Comparison of ENCODE assay signal across 1 cellular context in genomic region chr2:60316381-60317028, GRCh38.
TF ChIP-seq lines count a peak whose summit lies in the region.

No MANE protein-coding gene starts in this region.

TF ChIP-seq in HepG2, 621 proteins besides CTCF, POLR2A, EP300 and RAD21 (continued from another document and continues in another):
- TF ChIP-seq FOSL1 (CRISPR knock-in tag; IDR thresholded peaks at IDR 0.05; ENCODE audit: borderline replicate concordance), result no peak
- no peak for TF ChIP-seq ATF3 (CRISPR knock-in tag; IDR thresholded peaks at IDR 0.05)
- TF ChIP-seq ZBTB20 (CRISPR knock-in tag; IDR thresholded peaks at IDR 0.05; ENCODE audit: borderline replicate concordance, low read depth), result peak; percentile 54; the same call in 1 of the 2 replicates
- TF ChIP-seq MAF1 (CRISPR knock-in tag; IDR thresholded peaks at IDR 0.05; ENCODE audit: borderline replicate concordance), result no peak
- 0 out of 2 replicates have a peak, but pooled peaks have one; percentile 30 for TF ChIP-seq SPEN (CRISPR knock-in tag; IDR thresholded peaks at IDR 0.05; ENCODE audit: low read depth)
- no peak for TF ChIP-seq ZEB1 (IDR thresholded peaks at IDR 0.05; ENCODE audit: insufficient replicate concordance, low read depth)
- TF ChIP-seq GZF1 (CRISPR knock-in tag; IDR thresholded peaks at IDR 0.05), result no peak
- no peak for TF ChIP-seq PPARG (CRISPR knock-in tag; conservative IDR thresholded peaks at IDR 0.05)
- TF ChIP-seq ZNF326 (CRISPR knock-in tag; IDR thresholded peaks at IDR 0.05; ENCODE audit: borderline replicate concordance), result no peak
- TF ChIP-seq SIX1 (CRISPR knock-in tag; IDR thresholded peaks at IDR 0.05; ENCODE audit: borderline replicate concordance), result no peak
- no peak for TF ChIP-seq IRF2 (CRISPR knock-in tag; IDR thresholded peaks at IDR 0.05)
- no peak for TF ChIP-seq ZNF101 (CRISPR knock-in tag; IDR thresholded peaks at IDR 0.05; ENCODE audit: borderline replicate concordance, low read depth)
- no peak for TF ChIP-seq ATF5 (CRISPR knock-in tag; IDR thresholded peaks at IDR 0.05; ENCODE audit: low read depth)
- no peak for TF ChIP-seq KDM5B (CRISPR knock-in tag; IDR thresholded peaks at IDR 0.05; ENCODE audit: borderline replicate concordance)
- TF ChIP-seq HDAC2 (CRISPR knock-in tag; IDR thresholded peaks at IDR 0.05), result no peak
- TF ChIP-seq YEATS2 (CRISPR knock-in tag; IDR thresholded peaks at IDR 0.05; ENCODE audit: borderline replicate concordance), result no peak
- no peak for TF ChIP-seq PAWR (CRISPR knock-in tag; IDR thresholded peaks at IDR 0.05; ENCODE audit: borderline replicate concordance)
- no peak for TF ChIP-seq SMAD9 (CRISPR knock-in tag; IDR thresholded peaks at IDR 0.05)
- no peak for TF ChIP-seq ISL2 (CRISPR knock-in tag; IDR thresholded peaks at IDR 0.05)
- no peak for TF ChIP-seq U2AF1 (optimal IDR thresholded peaks at IDR 0.05; ENCODE audit: low read depth, low read length)
- TF ChIP-seq ZNF230 (CRISPR knock-in tag; IDR thresholded peaks at IDR 0.05), result no peak
- no peak for TF ChIP-seq HMGXB4 (CRISPR knock-in tag; IDR thresholded peaks at IDR 0.05; ENCODE audit: borderline replicate concordance in 1 of 2, low read depth in 1 of 2)
- peak; percentile 95 for TF ChIP-seq NCOR1 (IDR thresholded peaks at IDR 0.05; ENCODE audit: borderline replicate concordance, low read length)
- TF ChIP-seq SMARCE1 (IDR thresholded peaks at IDR 0.05; ENCODE audit: borderline replicate concordance), result no peak
- TF ChIP-seq RFXANK (CRISPR knock-in tag; IDR thresholded peaks at IDR 0.05), result no peak
- TF ChIP-seq IRF1 (CRISPR knock-in tag; IDR thresholded peaks at IDR 0.05; ENCODE audit: low read depth), result no peak
- no peak for TF ChIP-seq ZNF143 (CRISPR knock-in tag; IDR thresholded peaks at IDR 0.05)
- no peak for TF ChIP-seq ZKSCAN8 (CRISPR knock-in tag; IDR thresholded peaks at IDR 0.05; ENCODE audit: borderline replicate concordance)
- TF ChIP-seq RXRA (CRISPR knock-in tag; IDR thresholded peaks at IDR 0.05), result 0 out of 2 replicates have a peak, but pooled peaks have one; percentile 33
- no peak for TF ChIP-seq LCORL (IDR thresholded peaks at IDR 0.05)
- peak; percentile 22; the same call in 1 of the 2 replicates for TF ChIP-seq LCORL (CRISPR knock-in tag; IDR thresholded peaks at IDR 0.05)
- TF ChIP-seq XRCC5 (optimal IDR thresholded peaks at IDR 0.05; ENCODE audit: low read length), result peak; percentile 42
- no peak for TF ChIP-seq RFX1 (IDR thresholded peaks at IDR 0.05)
- no peak for TF ChIP-seq POLR2AphosphoS2 (IDR thresholded peaks at IDR 0.05; ENCODE audit: low read depth, low read length)
- peak; percentile 19; the same call in 1 of the 2 replicates for TF ChIP-seq CEBPB (IDR thresholded peaks at IDR 0.05; ENCODE audit: borderline replicate concordance, low read depth, low read length)
- TF ChIP-seq ARNTL (CRISPR knock-in tag; IDR thresholded peaks at IDR 0.05), result no peak
- no peak for TF ChIP-seq ZFP82 (CRISPR knock-in tag; IDR thresholded peaks at IDR 0.05; ENCODE audit: borderline replicate concordance)
- TF ChIP-seq ZNF292 (CRISPR knock-in tag; IDR thresholded peaks at IDR 0.05; ENCODE audit: borderline replicate concordance, low read depth), result peak; percentile 47; the same call in 1 of the 2 replicates
- TF ChIP-seq ZNF354B (CRISPR knock-in tag; IDR thresholded peaks at IDR 0.05), result no peak
- no peak for TF ChIP-seq CEBPZ (IDR thresholded peaks at IDR 0.05; ENCODE audit: low read length)
- TF ChIP-seq NR2C2 (CRISPR knock-in tag; IDR thresholded peaks at IDR 0.05; ENCODE audit: borderline replicate concordance), result peak; percentile 70
- no peak for TF ChIP-seq HMG20A (CRISPR knock-in tag; IDR thresholded peaks at IDR 0.05; ENCODE audit: borderline replicate concordance)
- no peak for TF ChIP-seq RBM39 (IDR thresholded peaks at IDR 0.05; ENCODE audit: low read depth, low read length, poor library complexity, severe bottlenecking)
- no peak for TF ChIP-seq ZFP36L2 (CRISPR knock-in tag; IDR thresholded peaks at IDR 0.05)
- TF ChIP-seq ZNF431 (CRISPR knock-in tag; IDR thresholded peaks at IDR 0.05; ENCODE audit: borderline replicate concordance, low read depth), result no peak
- no peak for TF ChIP-seq ZNF766 (CRISPR knock-in tag; IDR thresholded peaks at IDR 0.05; ENCODE audit: borderline replicate concordance)
- TF ChIP-seq PHB2 (IDR thresholded peaks at IDR 0.05; ENCODE audit: partially characterized antibody), result no peak
- no peak for TF ChIP-seq SAFB2 (CRISPR knock-in tag; IDR thresholded peaks at IDR 0.05; ENCODE audit: borderline replicate concordance, low read depth)
- TF ChIP-seq HINFP (CRISPR knock-in tag; IDR thresholded peaks at IDR 0.05; ENCODE audit: low read depth), result no peak
- TF ChIP-seq KDM6A (CRISPR knock-in tag; IDR thresholded peaks at IDR 0.05; ENCODE audit: low read depth), result no peak
- peak; percentile 18; the same call in 1 of the 2 replicates for TF ChIP-seq BCL6 (CRISPR knock-in tag; IDR thresholded peaks at IDR 0.05)
- no peak for TF ChIP-seq REST (IDR thresholded peaks at IDR 0.05; ENCODE audit: borderline replicate concordance in 1 of 2, low read depth in 1 of 2, low read length in 2 of 2)
- no peak for TF ChIP-seq TFDP1 (CRISPR knock-in tag; IDR thresholded peaks at IDR 0.05; ENCODE audit: borderline replicate concordance)
- 0 out of 2 replicates have a peak, but pooled peaks have one; percentile 28 for TF ChIP-seq MEIS2 (CRISPR knock-in tag; IDR thresholded peaks at IDR 0.05)
- TF ChIP-seq ZBTB21 (CRISPR knock-in tag; IDR thresholded peaks at IDR 0.05), result no peak
- peak; percentile 43 to 55; a peak in 2 of 4 replicates for TF ChIP-seq NR2F1 (CRISPR knock-in tag; IDR thresholded peaks at IDR 0.05)
- no peak for TF ChIP-seq FOXJ3 (CRISPR knock-in tag; IDR thresholded peaks at IDR 0.05; ENCODE audit: borderline replicate concordance)
- TF ChIP-seq RNF2 (conservative IDR thresholded peaks at IDR 0.05; ENCODE audit: low read depth), result no peak
- peak; percentile 90 for TF ChIP-seq HNF4A (CRISPR knock-in tag; IDR thresholded peaks at IDR 0.05)
- no peak for TF ChIP-seq HHEX (CRISPR knock-in tag; IDR thresholded peaks at IDR 0.05)
- TF ChIP-seq ZNF121 (CRISPR knock-in tag; IDR thresholded peaks at IDR 0.05), result peak; percentile 12; the same call in 1 of the 2 replicates
- TF ChIP-seq XBP1 (CRISPR knock-in tag; IDR thresholded peaks at IDR 0.05), result no peak
- no peak for TF ChIP-seq HOXA5 (CRISPR knock-in tag; IDR thresholded peaks at IDR 0.05)
- no peak for TF ChIP-seq SP2 (CRISPR knock-in tag; IDR thresholded peaks at IDR 0.05)
- no peak for TF ChIP-seq BCL3 (CRISPR knock-in tag; IDR thresholded peaks at IDR 0.05)
- TF ChIP-seq ZNF205 (CRISPR knock-in tag; IDR thresholded peaks at IDR 0.05), result no peak
